In genomic region chr5:31640024-31640423, GRCh38 we compare ENCODE assay signal across 1 cellular context.
TF ChIP-seq lines count a peak whose summit lies in the region.

No MANE protein-coding gene starts in this region.

TF ChIP-seq in GM23338, 12 proteins besides CTCF, POLR2A, EP300 and RAD21 (continued from another document):
- TF ChIP-seq ZNF462 (CRISPR knock-in tag; IDR thresholded peaks at IDR 0.05) = no peak
